Comparison of ENCODE assay signal across 1 cellular context in genomic region chr7:992742-993607, GRCh38.
A peak's percentile ranks its signal among the peaks of the same experiment; 100 is the strongest.
TF ChIP-seq lines count a peak whose summit lies in the region.

No MANE protein-coding gene starts in this region.

TF ChIP-seq in HepG2, 621 proteins besides CTCF, POLR2A, EP300 and RAD21 (continued from another document and continues in another):
- TF ChIP-seq ZHX2 (IDR thresholded peaks at IDR 0.05; ENCODE audit: low read depth) (peak; percentile 73), ZHX2 (CRISPR knock-in tag; IDR thresholded peaks at IDR 0.05; ENCODE audit: borderline replicate concordance) (no peak), ZNF83 (CRISPR knock-in tag; IDR thresholded peaks at IDR 0.05; ENCODE audit: borderline replicate concordance) (no peak), MIER3 (CRISPR knock-in tag; IDR thresholded peaks at IDR 0.05; ENCODE audit: borderline replicate concordance) (peak; percentile 92; the same call in 1 of the 2 replicates), TBX3 (IDR thresholded peaks at IDR 0.05; ENCODE audit: borderline replicate concordance) (no peak), ZEB1 (IDR thresholded peaks at IDR 0.05; ENCODE audit: insufficient replicate concordance, low read depth) (no peak), ARID2 (CRISPR knock-in tag; IDR thresholded peaks at IDR 0.05; ENCODE audit: borderline replicate concordance) (no peak), ZMAT3 (CRISPR knock-in tag; conservative IDR thresholded peaks at IDR 0.05) (peak; percentile 58; the same call in 1 of the 2 replicates), TARDBP (CRISPR knock-in tag; IDR thresholded peaks at IDR 0.05) (peak; percentile 78), ZNF460 (CRISPR knock-in tag; IDR thresholded peaks at IDR 0.05; ENCODE audit: borderline replicate concordance) (peak; percentile 86; the same call in 1 of the 2 replicates), SALL1 (CRISPR knock-in tag; IDR thresholded peaks at IDR 0.05) (peak; percentile 89), FIP1L1 (IDR thresholded peaks at IDR 0.05; ENCODE audit: borderline replicate concordance, insufficient read depth, low read depth, low read length) (0 out of 2 replicates have a peak, but pooled peaks have one; percentile 1), ZNF451 (CRISPR knock-in tag; IDR thresholded peaks at IDR 0.05) (peak; percentile 78; the same call in 1 of the 2 replicates), SNAI1 (CRISPR knock-in tag; IDR thresholded peaks at IDR 0.05; ENCODE audit: borderline replicate concordance) (no peak; the same call in 1 of the 2 replicates), SSRP1 (CRISPR knock-in tag; IDR thresholded peaks at IDR 0.05) (peak; percentile 83), PAX8 (CRISPR knock-in tag; IDR thresholded peaks at IDR 0.05; ENCODE audit: borderline replicate concordance) (no peak), ZNF614 (CRISPR knock-in tag; IDR thresholded peaks at IDR 0.05; ENCODE audit: borderline replicate concordance) (peak; percentile 98), ZNF720 (CRISPR knock-in tag; IDR thresholded peaks at IDR 0.05) (no peak), HINFP (CRISPR knock-in tag; IDR thresholded peaks at IDR 0.05; ENCODE audit: low read depth) (peak; percentile 87), GATAD1 (CRISPR knock-in tag; IDR thresholded peaks at IDR 0.05) (peak; percentile 78), THYN1 (CRISPR knock-in tag; IDR thresholded peaks at IDR 0.05; ENCODE audit: borderline replicate concordance, low read depth) (no peak; the same call in 1 of the 2 replicates), ARID5B (CRISPR knock-in tag; IDR thresholded peaks at IDR 0.05) (peak; percentile 69), ZFP90 (CRISPR knock-in tag; IDR thresholded peaks at IDR 0.05; ENCODE audit: borderline replicate concordance) (peak; percentile 17; the same call in 1 of the 2 replicates), AKAP8 (CRISPR knock-in tag; IDR thresholded peaks at IDR 0.05) (peak; percentile 100), ZNF790 (CRISPR knock-in tag; IDR thresholded peaks at IDR 0.05; ENCODE audit: borderline replicate concordance) (no peak), ATF1 (CRISPR knock-in tag; IDR thresholded peaks at IDR 0.05) (no peak), REPIN1 (CRISPR knock-in tag; IDR thresholded peaks at IDR 0.05; ENCODE audit: borderline replicate concordance, low read depth) (peak; percentile 95; the same call in 1 of the 2 replicates), PCBP1 (IDR thresholded peaks at IDR 0.05; ENCODE audit: borderline replicate concordance, low read depth, low read length) (no peak), ZNF24 (IDR thresholded peaks at IDR 0.05) (no peak), ZNF256 (CRISPR knock-in tag; conservative IDR thresholded peaks at IDR 0.05) (no peak), ZNF572 (CRISPR knock-in tag; IDR thresholded peaks at IDR 0.05) (0 out of 2 replicates have a peak, but pooled peaks have one; percentile 42), TP53 (CRISPR knock-in tag; conservative IDR thresholded peaks at IDR 0.05) (no peak), IRF2 (CRISPR knock-in tag; IDR thresholded peaks at IDR 0.05) (peak; percentile 85), SMAD3 (CRISPR knock-in tag; IDR thresholded peaks at IDR 0.05) (peak; percentile 72; the same call in 1 of the 2 replicates), ZNF770 (CRISPR knock-in tag; IDR thresholded peaks at IDR 0.05) (peak; percentile 79), ZNF891 (CRISPR knock-in tag; IDR thresholded peaks at IDR 0.05) (peak; percentile 68), CHD4 (IDR thresholded peaks at IDR 0.05; ENCODE audit: borderline replicate concordance, low read length) (peak; percentile 83; the same call in 1 of the 2 replicates), ZBTB21 (CRISPR knock-in tag; IDR thresholded peaks at IDR 0.05) (no peak), TOE1 (CRISPR knock-in tag; IDR thresholded peaks at IDR 0.05) (peak; percentile 34; the same call in 1 of the 2 replicates), HOXD1 (CRISPR knock-in tag; IDR thresholded peaks at IDR 0.05) (no peak; the same call in 1 of the 2 replicates), ZNF207 (IDR thresholded peaks at IDR 0.05; ENCODE audit: borderline replicate concordance) (no peak), ZNF660 (CRISPR knock-in tag; IDR thresholded peaks at IDR 0.05; ENCODE audit: borderline replicate concordance, low read depth) (no peak), SRF (IDR thresholded peaks at IDR 0.05; ENCODE audit: low read depth, low read length) (no peak), ZNF530 (CRISPR knock-in tag; IDR thresholded peaks at IDR 0.05; ENCODE audit: low read depth) (no peak), HNRNPH1 (optimal IDR thresholded peaks at IDR 0.05; ENCODE audit: low read depth, low read length) (peak; percentile 56), RFX5 (IDR thresholded peaks at IDR 0.05; ENCODE audit: low read depth, low read length) (0 out of 2 replicates have a peak, but pooled peaks have one; percentile 44)
- TF ChIP-seq, protein P1, sequence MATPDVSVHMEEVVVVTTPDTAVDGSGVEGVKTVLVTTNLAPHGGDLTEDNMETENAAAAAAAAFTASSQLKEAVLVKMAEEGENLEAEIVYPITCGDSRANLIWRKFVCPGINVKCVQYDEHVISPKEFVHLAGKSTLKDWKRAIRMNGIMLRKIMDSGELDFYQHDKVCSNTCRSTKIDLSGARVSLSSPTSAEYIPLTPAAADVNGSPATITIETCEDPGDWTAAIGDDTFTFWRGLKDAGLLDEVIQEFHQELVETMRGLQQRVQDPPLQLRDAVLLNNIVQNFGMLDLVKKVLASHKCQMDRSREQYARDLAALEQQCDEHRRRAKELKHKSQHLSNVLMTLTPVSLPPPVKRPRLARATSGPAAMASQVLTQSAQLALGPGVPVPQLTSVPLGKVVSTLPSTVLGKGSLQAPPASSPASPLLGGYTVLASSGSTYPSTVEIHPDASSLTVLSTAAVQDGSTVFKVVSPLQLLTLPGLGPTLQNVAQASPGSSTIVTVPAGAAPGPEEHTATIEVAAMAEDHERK (CRISPR knock-in tag; IDR thresholded peaks at IDR 0.05; ENCODE audit: low read depth), result 0 out of 2 replicates have a peak, but pooled peaks have one; percentile 23
- TF ChIP-seq, protein P2, sequence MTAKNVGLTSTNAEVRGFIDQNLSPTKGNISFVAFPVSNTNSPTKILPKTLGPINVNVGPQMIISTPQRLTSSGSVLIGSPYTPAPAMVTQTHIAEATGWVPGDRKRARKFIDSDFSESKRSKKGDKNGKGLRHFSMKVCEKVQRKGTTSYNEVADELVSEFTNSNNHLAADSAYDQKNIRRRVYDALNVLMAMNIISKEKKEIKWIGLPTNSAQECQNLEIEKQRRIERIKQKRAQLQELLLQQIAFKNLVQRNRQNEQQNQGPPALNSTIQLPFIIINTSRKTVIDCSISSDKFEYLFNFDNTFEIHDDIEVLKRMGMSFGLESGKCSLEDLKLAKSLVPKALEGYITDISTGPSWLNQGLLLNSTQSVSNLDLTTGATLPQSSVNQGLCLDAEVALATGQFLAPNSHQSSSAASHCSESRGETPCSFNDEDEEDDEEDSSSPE (CRISPR knock-in tag; IDR thresholded peaks at IDR 0.05), result 0 out of 2 replicates have a peak, but pooled peaks have one; percentile 42
- TF ChIP-seq, protein P3, sequence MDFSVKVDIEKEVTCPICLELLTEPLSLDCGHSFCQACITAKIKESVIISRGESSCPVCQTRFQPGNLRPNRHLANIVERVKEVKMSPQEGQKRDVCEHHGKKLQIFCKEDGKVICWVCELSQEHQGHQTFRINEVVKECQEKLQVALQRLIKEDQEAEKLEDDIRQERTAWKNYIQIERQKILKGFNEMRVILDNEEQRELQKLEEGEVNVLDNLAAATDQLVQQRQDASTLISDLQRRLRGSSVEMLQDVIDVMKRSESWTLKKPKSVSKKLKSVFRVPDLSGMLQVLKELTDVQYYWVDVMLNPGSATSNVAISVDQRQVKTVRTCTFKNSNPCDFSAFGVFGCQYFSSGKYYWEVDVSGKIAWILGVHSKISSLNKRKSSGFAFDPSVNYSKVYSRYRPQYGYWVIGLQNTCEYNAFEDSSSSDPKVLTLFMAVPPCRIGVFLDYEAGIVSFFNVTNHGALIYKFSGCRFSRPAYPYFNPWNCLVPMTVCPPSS (IDR thresholded peaks at IDR 0.05), result no peak
- TF ChIP-seq, protein P4, sequence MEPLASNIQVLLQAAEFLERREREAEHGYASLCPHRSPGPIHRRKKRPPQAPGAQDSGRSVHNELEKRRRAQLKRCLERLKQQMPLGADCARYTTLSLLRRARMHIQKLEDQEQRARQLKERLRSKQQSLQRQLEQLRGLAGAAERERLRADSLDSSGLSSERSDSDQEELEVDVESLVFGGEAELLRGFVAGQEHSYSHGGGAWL (CRISPR knock-in tag; IDR thresholded peaks at IDR 0.05), result no peak; the same call in 1 of the 2 replicates
